In genomic region chr2:74576830-74577229, GRCh38 we compare ENCODE assay signal across 12 cellular contexts. TPM values are rescaled to one million over a fixed set of nuclear protein-coding genes. Genes with fewer than 3 reads are reported as not detected.
DNase-seq lines count a peak whose midpoint lies in the region; ATAC-seq, FAIRE-seq and TF ChIP-seq lines count a peak whose summit lies in the region.
"Had no signal": no experiment of that assay in that cellular context is flagged by ENCODE, and none has a peak within 500 bp of the region (broad histone marks: within the 10 kb centered on the region; RNA-seq: fewer than 3 reads in every experiment).

No MANE protein-coding gene starts in this region.

- ATAC-seq in gastrocnemius medialis = peak; percentile 70 to 74

- peak; percentile 18 for TF ChIP-seq CTCF in fibroblast of pulmonary artery (IDR thresholded peaks at IDR 0.05; ENCODE audit: low read length, missing control alignments)
- TF ChIP-seq CTCF in gastrocnemius medialis (IDR thresholded peaks at IDR 0.05 in 4 of 5, conservative IDR thresholded peaks at IDR 0.05 in 1 of 5) = no peak

- peak overlapping the region in 2 of 4 donors; percentile 29 to 31 for H3K27ac ChIP-seq in gastrocnemius medialis
- H3K27ac ChIP-seq in mesendoderm (ENCODE audit: low read depth, low read length) = no peak overlapping the region

- no peak overlapping the region for H3K23ac ChIP-seq in mesendoderm (ENCODE audit: low read length)

- H3K4ac ChIP-seq in mesendoderm (ENCODE audit: low read depth, low read length) = no peak overlapping the region

- H2BK5ac ChIP-seq in mesendoderm (ENCODE audit: low read length) = no peak overlapping the region

- no peak overlapping the region for H3K18ac ChIP-seq in mesendoderm (ENCODE audit: low read length)

- H4K5ac ChIP-seq in mesendoderm (ENCODE audit: low read length) = no peak overlapping the region

- no peaks in the 10 kb centered on the region for H3K36me3 ChIP-seq in gastrocnemius medialis
- no peaks in the 10 kb centered on the region for H3K36me3 ChIP-seq in mesendoderm (ENCODE audit: control insufficient read depth, insufficient read depth, low read length)
- H3K36me3 ChIP-seq: stomach had no signal

- no peaks in the 10 kb centered on the region for H3K9me3 ChIP-seq in gastrocnemius medialis
- H3K9me3 ChIP-seq: stomach had no signal

- no peak overlapping the region for H2BK15ac ChIP-seq in mesendoderm (replicated peaks; ENCODE audit: low read depth)

- H3K4me3 ChIP-seq in fibroblast of pulmonary artery (replicated peaks; ENCODE audit: low read depth, low read length) (no peak overlapping the region), gastrocnemius medialis (no peak overlapping the region), mesendoderm (ENCODE audit: low read length) (no peak overlapping the region)
- H3K4me3 ChIP-seq: stomach had no signal

- no peaks in the 10 kb centered on the region for H3K79me1 ChIP-seq in mesendoderm (ENCODE audit: low read length)

- no peak overlapping the region for H3K56ac ChIP-seq in mesendoderm (ENCODE audit: low read length)

- H3K79me2 ChIP-seq in mesendoderm (ENCODE audit: control insufficient read depth, insufficient read depth, low read length) = no peaks in the 10 kb centered on the region

- in situ Hi-C loops in gastrocnemius medialis (cut with MboI; ENCODE audit: low sequenced_read_pairs in 4 of 4) = no loop called here

- H3K4me2 ChIP-seq in mesendoderm (ENCODE audit: low read length) = no peak overlapping the region

- DNase-seq in GF-D8 (lab: John Stamatoyannopoulos, UW) (peak; percentile 97), OCI-M1 (lab: John Stamatoyannopoulos, UW) (peak; percentile 67), fibroblast of pulmonary artery (ENCODE audit: low read depth) (peak; percentile 79), gastrocnemius medialis (peak; percentile 40 to 52), mesendoderm (no peak), GM19239 (ENCODE audit: insufficient read length, low spot score) (no peak), kidney tubule cell (ENCODE audit: low spot score) (no peak), glomerular visceral epithelial cell (ENCODE audit: extremely low spot score) (no peak)
- DNase-seq: NCI-H774, occipital lobe, stomach had no signal

- H2BK120ac ChIP-seq in mesendoderm (ENCODE audit: low read depth, low read length) = no peak overlapping the region

- TF ChIP-seq POLR2A in gastrocnemius medialis (IDR thresholded peaks at IDR 0.05) = no peak

- H3K9ac ChIP-seq in mesendoderm (ENCODE audit: low read length) = no peak overlapping the region

- H3K4me1 ChIP-seq in gastrocnemius medialis = no peaks in the 10 kb centered on the region
- H3K4me1 ChIP-seq in mesendoderm (ENCODE audit: control insufficient read depth, low read depth, low read length) = no peaks in the 10 kb centered on the region

- H2AK5ac ChIP-seq in mesendoderm (ENCODE audit: low read length) = no peak overlapping the region

- FAIRE-seq in GM19239 (lab: Jason Lieb, UNC) = no peak
- FAIRE-seq: endometrium had no signal

- intact Hi-C loops in gastrocnemius medialis (cut with DNase I; ENCODE audit: low total_unique reads) = no loop called here

- WGBS in mesendoderm (ENCODE audit: extremely low coverage, insufficient coverage, low lambda C conversion rate) = no CpG with 5 or more reads among the region's 2 CpGs

- H4K8ac ChIP-seq in mesendoderm (ENCODE audit: low read depth, low read length) = no peak overlapping the region

- H3K27me3 ChIP-seq in gastrocnemius medialis (peaks cover 0 to 3% (median 0%) of the 10 kb centered on the region in 3 donors), mesendoderm (ENCODE audit: insufficient read depth, low read length, poor library complexity) (no peaks in the 10 kb centered on the region)
- H3K27me3 ChIP-seq: stomach had no signal

RNA-seq across cellular contexts. Expression of gene DOK1, which starts 22.3 kb away (rescaled TPM):
- 1 to 10 TPM in 3 of 4 donors, under 1 TPM in 1; 0.51 to 4.1 (median 2.7) TPM for total RNA-seq in gastrocnemius medialis
- 2.3 TPM for polyA plus RNA-seq in mesendoderm (2013, experiment 1 of 2)
- polyA plus RNA-seq in mesendoderm (2013, experiment 2 of 2) = 3.0 TPM

RNA-seq across cellular contexts. Expression of gene LOXL3, which starts 23.1 kb away (rescaled TPM):
- 1 to 10 TPM in 1 of 4 donors, under 1 TPM in 3; 0.65 to 1.3 (median 0.95) TPM for total RNA-seq in gastrocnemius medialis
- polyA plus RNA-seq in mesendoderm (2013, experiment 1 of 2) = 5.9 TPM
- polyA plus RNA-seq in mesendoderm (2013, experiment 2 of 2) = 6.0 TPM

RNA-seq across cellular contexts. Expression of gene HTRA2, which starts 47.1 kb away (rescaled TPM):
- 10 to 100 TPM; 24.2 to 38.5 (median 29.4) TPM for total RNA-seq in gastrocnemius medialis
- polyA plus RNA-seq in mesendoderm (2013, experiment 1 of 2) = 20.5 TPM
- polyA plus RNA-seq in mesendoderm (2013, experiment 2 of 2) = 20.1 TPM

RNA-seq across cellular contexts. Expression of gene AUP1, which starts 47.3 kb away (rescaled TPM):
- 100 to 1,000 TPM; 112 to 148 (median 115) TPM for total RNA-seq in gastrocnemius medialis
- 81.2 TPM for polyA plus RNA-seq in mesendoderm (2013, experiment 1 of 2)
- polyA plus RNA-seq in mesendoderm (2013, experiment 2 of 2) = 80.8 TPM

RNA-seq across cellular contexts. Expression of gene DQX1, which starts 50.8 kb away (rescaled TPM):
- under 1 TPM in 1 of 4 donors, not detected in 3; 0.24 TPM for total RNA-seq in gastrocnemius medialis
- polyA plus RNA-seq in mesendoderm (2013, experiment 1 of 2) = 0.29 TPM
- 0.20 TPM for polyA plus RNA-seq in mesendoderm (2013, experiment 2 of 2)
- total RNA-seq: occipital lobe had no signal

Comparison
In these comparisons a context has a peak if more than half of its experiments do, and no peak if none do; other contexts are left out.
1. DNase-seq: peak in GF-D8 (single experiment), OCI-M1 (single experiment), fibroblast of pulmonary artery (single experiment) and gastrocnemius medialis (2 of 2); none in mesendoderm (single experiment), GM19239 (single experiment), kidney tubule cell (single experiment) and glomerular visceral epithelial cell (single experiment).